1 cellular context compared by ENCODE assay signal in the genomic region with DNA sequence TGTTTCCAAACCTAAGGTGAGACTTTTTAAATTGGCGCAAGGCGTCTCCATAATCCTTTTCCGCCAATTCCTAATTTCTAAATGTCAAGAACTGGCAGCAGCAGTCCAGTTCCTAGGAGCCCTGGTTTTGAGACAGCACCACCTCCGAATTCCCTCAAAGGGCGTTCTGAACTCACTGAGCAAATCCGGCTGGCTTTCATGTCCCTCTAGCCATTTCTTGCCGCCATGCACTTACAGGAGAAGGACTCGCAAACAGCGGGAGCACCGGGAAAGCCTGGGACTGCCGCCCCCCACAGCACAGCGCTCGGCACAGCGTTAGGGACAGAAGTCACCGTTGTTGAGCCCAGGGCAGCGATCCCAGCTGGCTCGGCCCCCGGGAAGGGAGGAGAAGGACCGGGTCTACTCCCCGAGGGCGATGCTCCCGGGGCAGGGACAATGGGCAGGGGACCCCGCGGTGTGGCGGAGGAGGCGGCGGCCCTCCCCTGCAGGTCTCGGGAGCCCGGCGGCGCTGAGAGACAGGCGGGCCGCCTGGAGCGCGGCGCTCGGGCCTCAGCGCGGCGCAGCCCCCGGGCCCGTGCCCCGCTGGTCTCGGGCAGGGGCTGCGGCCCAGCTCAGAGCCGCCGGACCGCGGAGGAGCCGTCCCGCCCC.
A peak's percentile ranks its signal among the peaks of the same experiment; 100 is the strongest.
TF ChIP-seq lines count a peak whose summit lies in the region.

No MANE protein-coding gene starts in this region.

TF ChIP-seq in K562, 482 proteins besides CTCF, POLR2A, EP300 and RAD21 (continued from another document and continues in another):
- TF ChIP-seq, protein P1, sequence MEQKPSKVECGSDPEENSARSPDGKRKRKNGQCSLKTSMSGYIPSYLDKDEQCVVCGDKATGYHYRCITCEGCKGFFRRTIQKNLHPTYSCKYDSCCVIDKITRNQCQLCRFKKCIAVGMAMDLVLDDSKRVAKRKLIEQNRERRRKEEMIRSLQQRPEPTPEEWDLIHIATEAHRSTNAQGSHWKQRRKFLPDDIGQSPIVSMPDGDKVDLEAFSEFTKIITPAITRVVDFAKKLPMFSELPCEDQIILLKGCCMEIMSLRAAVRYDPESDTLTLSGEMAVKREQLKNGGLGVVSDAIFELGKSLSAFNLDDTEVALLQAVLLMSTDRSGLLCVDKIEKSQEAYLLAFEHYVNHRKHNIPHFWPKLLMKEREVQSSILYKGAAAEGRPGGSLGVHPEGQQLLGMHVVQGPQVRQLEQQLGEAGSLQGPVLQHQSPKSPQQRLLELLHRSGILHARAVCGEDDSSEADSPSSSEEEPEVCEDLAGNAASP (IDR thresholded peaks at IDR 0.05): no peak
- TF ChIP-seq ZBTB8A (IDR thresholded peaks at IDR 0.05; ENCODE audit: partially characterized antibody): no peak
- no peak for TF ChIP-seq NEUROD1 (IDR thresholded peaks at IDR 0.05; ENCODE audit: borderline replicate concordance, low read depth, low read length, partially characterized antibody)
- no peak for TF ChIP-seq ESRRA (IDR thresholded peaks at IDR 0.05; ENCODE audit: borderline replicate concordance, low read depth)
- no peak for TF ChIP-seq SOX6 (IDR thresholded peaks at IDR 0.05)
- no peak for TF ChIP-seq ZKSCAN8 (CRISPR knock-in tag; IDR thresholded peaks at IDR 0.05)
- 0 out of 4 replicates have a peak, but pooled peaks of 1 of the 2 experiments have one; percentile 1 for TF ChIP-seq KDM1A (IDR thresholded peaks at IDR 0.05)
- TF ChIP-seq ELF4 (CRISPR knock-in tag; IDR thresholded peaks at IDR 0.05): no peak
- no peak for TF ChIP-seq ZNF253 (CRISPR knock-in tag; conservative IDR thresholded peaks at IDR 0.05)
- TF ChIP-seq, protein P2, sequence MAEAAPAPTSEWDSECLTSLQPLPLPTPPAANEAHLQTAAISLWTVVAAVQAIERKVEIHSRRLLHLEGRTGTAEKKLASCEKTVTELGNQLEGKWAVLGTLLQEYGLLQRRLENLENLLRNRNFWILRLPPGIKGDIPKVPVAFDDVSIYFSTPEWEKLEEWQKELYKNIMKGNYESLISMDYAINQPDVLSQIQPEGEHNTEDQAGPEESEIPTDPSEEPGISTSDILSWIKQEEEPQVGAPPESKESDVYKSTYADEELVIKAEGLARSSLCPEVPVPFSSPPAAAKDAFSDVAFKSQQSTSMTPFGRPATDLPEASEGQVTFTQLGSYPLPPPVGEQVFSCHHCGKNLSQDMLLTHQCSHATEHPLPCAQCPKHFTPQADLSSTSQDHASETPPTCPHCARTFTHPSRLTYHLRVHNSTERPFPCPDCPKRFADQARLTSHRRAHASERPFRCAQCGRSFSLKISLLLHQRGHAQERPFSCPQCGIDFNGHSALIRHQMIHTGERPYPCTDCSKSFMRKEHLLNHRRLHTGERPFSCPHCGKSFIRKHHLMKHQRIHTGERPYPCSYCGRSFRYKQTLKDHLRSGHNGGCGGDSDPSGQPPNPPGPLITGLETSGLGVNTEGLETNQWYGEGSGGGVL (CRISPR knock-in tag; IDR thresholded peaks at IDR 0.05): no peak
- TF ChIP-seq ZNF232 (CRISPR knock-in tag; IDR thresholded peaks at IDR 0.05): no peak
- no peak for TF ChIP-seq RBM22 (IDR thresholded peaks at IDR 0.05; ENCODE audit: low read depth, low read length, poor library complexity, severe bottlenecking)
- TF ChIP-seq TEAD2 (tag; IDR thresholded peaks at IDR 0.05): no peak
- TF ChIP-seq, protein P3, sequence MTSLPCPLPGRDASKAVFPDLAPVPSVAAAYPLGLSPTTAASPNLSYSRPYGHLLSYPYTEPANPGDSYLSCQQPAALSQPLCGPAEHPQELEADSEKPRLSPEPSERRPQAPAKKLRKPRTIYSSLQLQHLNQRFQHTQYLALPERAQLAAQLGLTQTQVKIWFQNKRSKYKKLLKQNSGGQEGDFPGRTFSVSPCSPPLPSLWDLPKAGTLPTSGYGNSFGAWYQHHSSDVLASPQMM (CRISPR knock-in tag; IDR thresholded peaks at IDR 0.05): no peak
- no peak for TF ChIP-seq ESRRB (CRISPR knock-in tag; IDR thresholded peaks at IDR 0.05; ENCODE audit: borderline replicate concordance)
- TF ChIP-seq, protein P4, sequence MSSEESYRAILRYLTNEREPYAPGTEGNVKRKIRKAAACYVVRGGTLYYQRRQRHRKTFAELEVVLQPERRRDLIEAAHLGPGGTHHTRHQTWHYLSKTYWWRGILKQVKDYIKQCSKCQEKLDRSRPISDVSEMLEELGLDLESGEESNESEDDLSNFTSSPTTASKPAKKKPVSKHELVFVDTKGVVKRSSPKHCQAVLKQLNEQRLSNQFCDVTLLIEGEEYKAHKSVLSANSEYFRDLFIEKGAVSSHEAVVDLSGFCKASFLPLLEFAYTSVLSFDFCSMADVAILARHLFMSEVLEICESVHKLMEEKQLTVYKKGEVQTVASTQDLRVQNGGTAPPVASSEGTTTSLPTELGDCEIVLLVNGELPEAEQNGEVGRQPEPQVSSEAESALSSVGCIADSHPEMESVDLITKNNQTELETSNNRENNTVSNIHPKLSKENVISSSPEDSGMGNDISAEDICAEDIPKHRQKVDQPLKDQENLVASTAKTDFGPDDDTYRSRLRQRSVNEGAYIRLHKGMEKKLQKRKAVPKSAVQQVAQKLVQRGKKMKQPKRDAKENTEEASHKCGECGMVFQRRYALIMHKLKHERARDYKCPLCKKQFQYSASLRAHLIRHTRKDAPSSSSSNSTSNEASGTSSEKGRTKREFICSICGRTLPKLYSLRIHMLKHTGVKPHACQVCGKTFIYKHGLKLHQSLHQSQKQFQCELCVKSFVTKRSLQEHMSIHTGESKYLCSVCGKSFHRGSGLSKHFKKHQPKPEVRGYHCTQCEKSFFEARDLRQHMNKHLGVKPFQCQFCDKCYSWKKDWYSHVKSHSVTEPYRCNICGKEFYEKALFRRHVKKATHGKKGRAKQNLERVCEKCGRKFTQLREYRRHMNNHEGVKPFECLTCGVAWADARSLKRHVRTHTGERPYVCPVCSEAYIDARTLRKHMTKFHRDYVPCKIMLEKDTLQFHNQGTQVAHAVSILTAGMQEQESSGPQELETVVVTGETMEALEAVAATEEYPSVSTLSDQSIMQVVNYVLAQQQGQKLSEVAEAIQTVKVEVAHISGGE (CRISPR knock-in tag; IDR thresholded peaks at IDR 0.05): peak in 1 of 3 experiments; percentile 25; a peak in 1 of 6 replicates
- TF ChIP-seq, protein P5, sequence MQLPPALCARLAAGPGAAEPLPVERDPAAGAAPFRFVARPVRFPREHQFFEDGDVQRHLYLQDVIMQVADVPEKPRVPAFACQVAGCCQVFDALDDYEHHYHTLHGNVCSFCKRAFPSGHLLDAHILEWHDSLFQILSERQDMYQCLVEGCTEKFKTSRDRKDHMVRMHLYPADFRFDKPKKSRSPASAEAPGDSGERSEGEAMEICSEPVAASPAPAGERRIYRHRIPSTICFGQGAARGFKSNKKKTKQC (CRISPR knock-in tag; IDR thresholded peaks at IDR 0.05): peak; percentile 45; the same call in 1 of the 2 replicates
- no peak for TF ChIP-seq TEAD4 (IDR thresholded peaks at IDR 0.05; ENCODE audit: low read length)
- no peak for TF ChIP-seq TEAD4 (CRISPR knock-in tag; IDR thresholded peaks at IDR 0.05; ENCODE audit: borderline replicate concordance)
- no peak for TF ChIP-seq SRSF7 (optimal IDR thresholded peaks at IDR 0.05; ENCODE audit: low read depth, low read length)
- 0 out of 2 replicates have a peak, but pooled peaks have one; percentile 28 for TF ChIP-seq GATAD2A (IDR thresholded peaks at IDR 0.05)
- TF ChIP-seq TAF1 (IDR thresholded peaks at IDR 0.05; ENCODE audit: control insufficient read depth, extremely low read depth, insufficient read depth, low read length, severe bottlenecking): no peak
- TF ChIP-seq, protein P6, sequence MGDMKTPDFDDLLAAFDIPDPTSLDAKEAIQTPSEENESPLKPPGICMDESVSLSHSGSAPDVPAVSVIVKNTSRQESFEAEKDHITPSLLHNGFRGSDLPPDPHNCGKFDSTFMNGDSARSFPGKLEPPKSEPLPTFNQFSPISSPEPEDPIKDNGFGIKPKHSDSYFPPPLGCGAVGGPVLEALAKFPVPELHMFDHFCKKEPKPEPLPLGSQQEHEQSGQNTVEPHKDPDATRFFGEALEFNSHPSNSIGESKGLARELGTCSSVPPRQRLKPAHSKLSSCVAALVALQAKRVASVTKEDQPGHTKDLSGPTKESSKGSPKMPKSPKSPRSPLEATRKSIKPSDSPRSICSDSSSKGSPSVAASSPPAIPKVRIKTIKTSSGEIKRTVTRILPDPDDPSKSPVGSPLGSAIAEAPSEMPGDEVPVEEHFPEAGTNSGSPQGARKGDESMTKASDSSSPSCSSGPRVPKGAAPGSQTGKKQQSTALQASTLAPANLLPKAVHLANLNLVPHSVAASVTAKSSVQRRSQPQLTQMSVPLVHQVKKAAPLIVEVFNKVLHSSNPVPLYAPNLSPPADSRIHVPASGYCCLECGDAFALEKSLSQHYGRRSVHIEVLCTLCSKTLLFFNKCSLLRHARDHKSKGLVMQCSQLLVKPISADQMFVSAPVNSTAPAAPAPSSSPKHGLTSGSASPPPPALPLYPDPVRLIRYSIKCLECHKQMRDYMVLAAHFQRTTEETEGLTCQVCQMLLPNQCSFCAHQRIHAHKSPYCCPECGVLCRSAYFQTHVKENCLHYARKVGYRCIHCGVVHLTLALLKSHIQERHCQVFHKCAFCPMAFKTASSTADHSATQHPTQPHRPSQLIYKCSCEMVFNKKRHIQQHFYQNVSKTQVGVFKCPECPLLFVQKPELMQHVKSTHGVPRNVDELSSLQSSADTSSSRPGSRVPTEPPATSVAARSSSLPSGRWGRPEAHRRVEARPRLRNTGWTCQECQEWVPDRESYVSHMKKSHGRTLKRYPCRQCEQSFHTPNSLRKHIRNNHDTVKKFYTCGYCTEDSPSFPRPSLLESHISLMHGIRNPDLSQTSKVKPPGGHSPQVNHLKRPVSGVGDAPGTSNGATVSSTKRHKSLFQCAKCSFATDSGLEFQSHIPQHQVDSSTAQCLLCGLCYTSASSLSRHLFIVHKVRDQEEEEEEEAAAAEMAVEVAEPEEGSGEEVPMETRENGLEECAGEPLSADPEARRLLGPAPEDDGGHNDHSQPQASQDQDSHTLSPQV (IDR thresholded peaks at IDR 0.05): no peak
- TF ChIP-seq, protein P7, sequence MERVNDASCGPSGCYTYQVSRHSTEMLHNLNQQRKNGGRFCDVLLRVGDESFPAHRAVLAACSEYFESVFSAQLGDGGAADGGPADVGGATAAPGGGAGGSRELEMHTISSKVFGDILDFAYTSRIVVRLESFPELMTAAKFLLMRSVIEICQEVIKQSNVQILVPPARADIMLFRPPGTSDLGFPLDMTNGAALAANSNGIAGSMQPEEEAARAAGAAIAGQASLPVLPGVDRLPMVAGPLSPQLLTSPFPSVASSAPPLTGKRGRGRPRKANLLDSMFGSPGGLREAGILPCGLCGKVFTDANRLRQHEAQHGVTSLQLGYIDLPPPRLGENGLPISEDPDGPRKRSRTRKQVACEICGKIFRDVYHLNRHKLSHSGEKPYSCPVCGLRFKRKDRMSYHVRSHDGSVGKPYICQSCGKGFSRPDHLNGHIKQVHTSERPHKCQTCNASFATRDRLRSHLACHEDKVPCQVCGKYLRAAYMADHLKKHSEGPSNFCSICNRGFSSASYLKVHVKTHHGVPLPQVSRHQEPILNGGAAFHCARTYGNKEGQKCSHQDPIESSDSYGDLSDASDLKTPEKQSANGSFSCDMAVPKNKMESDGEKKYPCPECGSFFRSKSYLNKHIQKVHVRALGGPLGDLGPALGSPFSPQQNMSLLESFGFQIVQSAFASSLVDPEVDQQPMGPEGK (CRISPR knock-in tag; IDR thresholded peaks at IDR 0.05; ENCODE audit: borderline replicate concordance): no peak
- TF ChIP-seq PHB2 (IDR thresholded peaks at IDR 0.05; ENCODE audit: low read depth): no peak
- TF ChIP-seq, protein P8, sequence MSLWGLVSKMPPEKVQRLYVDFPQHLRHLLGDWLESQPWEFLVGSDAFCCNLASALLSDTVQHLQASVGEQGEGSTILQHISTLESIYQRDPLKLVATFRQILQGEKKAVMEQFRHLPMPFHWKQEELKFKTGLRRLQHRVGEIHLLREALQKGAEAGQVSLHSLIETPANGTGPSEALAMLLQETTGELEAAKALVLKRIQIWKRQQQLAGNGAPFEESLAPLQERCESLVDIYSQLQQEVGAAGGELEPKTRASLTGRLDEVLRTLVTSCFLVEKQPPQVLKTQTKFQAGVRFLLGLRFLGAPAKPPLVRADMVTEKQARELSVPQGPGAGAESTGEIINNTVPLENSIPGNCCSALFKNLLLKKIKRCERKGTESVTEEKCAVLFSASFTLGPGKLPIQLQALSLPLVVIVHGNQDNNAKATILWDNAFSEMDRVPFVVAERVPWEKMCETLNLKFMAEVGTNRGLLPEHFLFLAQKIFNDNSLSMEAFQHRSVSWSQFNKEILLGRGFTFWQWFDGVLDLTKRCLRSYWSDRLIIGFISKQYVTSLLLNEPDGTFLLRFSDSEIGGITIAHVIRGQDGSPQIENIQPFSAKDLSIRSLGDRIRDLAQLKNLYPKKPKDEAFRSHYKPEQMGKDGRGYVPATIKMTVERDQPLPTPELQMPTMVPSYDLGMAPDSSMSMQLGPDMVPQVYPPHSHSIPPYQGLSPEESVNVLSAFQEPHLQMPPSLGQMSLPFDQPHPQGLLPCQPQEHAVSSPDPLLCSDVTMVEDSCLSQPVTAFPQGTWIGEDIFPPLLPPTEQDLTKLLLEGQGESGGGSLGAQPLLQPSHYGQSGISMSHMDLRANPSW (CRISPR knock-in tag; IDR thresholded peaks at IDR 0.05): no peak
- TF ChIP-seq SP1 (CRISPR knock-in tag; IDR thresholded peaks at IDR 0.05): no peak
- TF ChIP-seq, protein P9, sequence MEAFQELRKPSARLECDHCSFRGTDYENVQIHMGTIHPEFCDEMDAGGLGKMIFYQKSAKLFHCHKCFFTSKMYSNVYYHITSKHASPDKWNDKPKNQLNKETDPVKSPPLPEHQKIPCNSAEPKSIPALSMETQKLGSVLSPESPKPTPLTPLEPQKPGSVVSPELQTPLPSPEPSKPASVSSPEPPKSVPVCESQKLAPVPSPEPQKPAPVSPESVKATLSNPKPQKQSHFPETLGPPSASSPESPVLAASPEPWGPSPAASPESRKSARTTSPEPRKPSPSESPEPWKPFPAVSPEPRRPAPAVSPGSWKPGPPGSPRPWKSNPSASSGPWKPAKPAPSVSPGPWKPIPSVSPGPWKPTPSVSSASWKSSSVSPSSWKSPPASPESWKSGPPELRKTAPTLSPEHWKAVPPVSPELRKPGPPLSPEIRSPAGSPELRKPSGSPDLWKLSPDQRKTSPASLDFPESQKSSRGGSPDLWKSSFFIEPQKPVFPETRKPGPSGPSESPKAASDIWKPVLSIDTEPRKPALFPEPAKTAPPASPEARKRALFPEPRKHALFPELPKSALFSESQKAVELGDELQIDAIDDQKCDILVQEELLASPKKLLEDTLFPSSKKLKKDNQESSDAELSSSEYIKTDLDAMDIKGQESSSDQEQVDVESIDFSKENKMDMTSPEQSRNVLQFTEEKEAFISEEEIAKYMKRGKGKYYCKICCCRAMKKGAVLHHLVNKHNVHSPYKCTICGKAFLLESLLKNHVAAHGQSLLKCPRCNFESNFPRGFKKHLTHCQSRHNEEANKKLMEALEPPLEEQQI (IDR thresholded peaks at IDR 0.05): no peak
- TF ChIP-seq, protein P10, sequence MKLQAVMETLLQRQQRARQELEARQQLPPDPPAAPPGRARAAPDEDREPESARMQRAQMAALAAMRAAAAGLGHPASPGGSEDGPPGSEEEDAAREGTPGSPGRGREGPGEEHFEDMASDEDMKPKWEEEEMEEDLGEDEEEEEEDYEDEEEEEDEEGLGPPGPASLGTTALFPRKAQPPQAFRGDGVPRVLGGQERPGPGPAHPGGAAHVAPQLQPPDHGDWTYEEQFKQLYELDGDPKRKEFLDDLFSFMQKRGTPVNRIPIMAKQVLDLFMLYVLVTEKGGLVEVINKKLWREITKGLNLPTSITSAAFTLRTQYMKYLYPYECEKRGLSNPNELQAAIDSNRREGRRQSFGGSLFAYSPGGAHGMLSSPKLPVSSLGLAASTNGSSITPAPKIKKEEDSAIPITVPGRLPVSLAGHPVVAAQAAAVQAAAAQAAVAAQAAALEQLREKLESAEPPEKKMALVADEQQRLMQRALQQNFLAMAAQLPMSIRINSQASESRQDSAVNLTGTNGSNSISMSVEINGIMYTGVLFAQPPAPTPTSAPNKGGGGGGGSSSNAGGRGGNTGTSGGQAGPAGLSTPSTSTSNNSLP (IDR thresholded peaks at IDR 0.05; ENCODE audit: borderline replicate concordance, low read depth, low read length): no peak
- TF ChIP-seq FOXA1 (IDR thresholded peaks at IDR 0.05; ENCODE audit: borderline replicate concordance): no peak
- no peak for TF ChIP-seq RBM25 (IDR thresholded peaks at IDR 0.05; ENCODE audit: low read depth, low read length, severe bottlenecking)
